1 cellular context compared by ENCODE assay signal in genomic region chr9:99231708-99232107, GRCh38.
TF ChIP-seq lines count a peak whose summit lies in the region.

No MANE protein-coding gene starts in this region.

TF ChIP-seq in K562, 482 proteins besides CTCF, POLR2A, EP300 and RAD21 (continued from another document):
- TF ChIP-seq CTCFL (IDR thresholded peaks at IDR 0.05; ENCODE audit: borderline replicate concordance, insufficient read depth, low read depth, low read length, poor library complexity, severe bottlenecking): peak; percentile 55
- no peak for TF ChIP-seq TCF7L2 (IDR thresholded peaks at IDR 0.05; ENCODE audit: low read depth, low read length)
- 0 out of 4 replicates have a peak, but pooled peaks of 1 of the 2 experiments have one; percentile 17 for TF ChIP-seq RCOR1 (IDR thresholded peaks at IDR 0.05; ENCODE audit: borderline replicate concordance in 1 of 2, low read depth in 2 of 2, low read length in 2 of 2)
- TF ChIP-seq TCF15 (CRISPR knock-in tag; IDR thresholded peaks at IDR 0.05): no peak
- TF ChIP-seq SMARCA5 (IDR thresholded peaks at IDR 0.05): no peak
- no peak for TF ChIP-seq ZC3H4 (CRISPR knock-in tag; IDR thresholded peaks at IDR 0.05; ENCODE audit: borderline replicate concordance)
- no peak for TF ChIP-seq USF1 (CRISPR knock-in tag; IDR thresholded peaks at IDR 0.05)
- no peak for TF ChIP-seq ARNT (IDR thresholded peaks at IDR 0.05)
- TF ChIP-seq UBTF (IDR thresholded peaks at IDR 0.05; ENCODE audit: borderline replicate concordance in 1 of 2, low read depth in 2 of 2, low read length in 2 of 2): no peak
- no peak for TF ChIP-seq STAT6 (CRISPR knock-in tag; IDR thresholded peaks at IDR 0.05)
- TF ChIP-seq ADNP (tag; IDR thresholded peaks at IDR 0.05): no peak
- TF ChIP-seq SMARCE1 (IDR thresholded peaks at IDR 0.05): peak; percentile 43; the same call in 1 of the 2 replicates
- no peak for TF ChIP-seq CLOCK (CRISPR knock-in tag; IDR thresholded peaks at IDR 0.05; ENCODE audit: borderline replicate concordance)
